In the genomic region with DNA sequence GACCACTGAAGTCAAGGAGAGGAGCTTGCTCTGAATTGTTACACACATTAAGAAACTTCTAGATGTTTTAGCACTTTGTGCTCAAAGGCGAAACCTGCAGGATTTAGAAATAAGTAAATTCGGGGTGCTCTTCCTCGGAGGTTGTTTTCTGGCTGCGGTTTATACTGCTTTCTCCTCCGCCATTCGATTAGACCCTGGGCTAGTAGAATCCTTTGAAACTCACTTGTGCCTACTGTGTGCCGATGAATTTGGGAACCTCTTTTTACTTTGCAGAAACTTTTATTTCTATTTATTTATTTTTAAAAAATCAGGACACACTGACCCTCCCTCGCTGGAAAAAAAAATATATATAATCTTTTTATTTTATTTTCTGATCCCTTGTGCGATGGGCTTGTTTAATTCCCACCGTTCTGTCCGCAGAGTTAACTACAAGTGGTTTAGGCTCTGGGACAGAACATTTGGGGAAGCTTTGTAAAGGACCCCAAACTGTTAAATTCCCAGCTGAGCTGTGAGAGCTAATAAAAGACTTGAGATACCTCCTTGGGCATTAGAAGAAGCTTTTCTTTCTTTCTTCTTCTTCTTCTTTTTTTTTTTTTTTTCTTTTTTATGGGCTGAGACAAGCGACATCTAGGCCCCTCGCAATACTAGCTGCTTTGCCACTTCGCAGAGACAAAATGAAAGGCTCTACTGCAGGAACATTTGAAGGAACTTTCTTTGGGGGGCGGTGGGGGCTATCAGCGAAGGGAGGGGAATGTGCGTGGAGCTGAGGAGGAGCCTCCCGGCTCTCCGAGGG, we compare ENCODE assay signal across 11 cellular contexts. TPM values are rescaled to one million over a fixed set of nuclear protein-coding genes. Genes with fewer than 3 reads are reported as not detected.
DNase-seq lines count a peak whose midpoint lies in the region; ATAC-seq and TF ChIP-seq lines count a peak whose summit lies in the region.
"Had no signal": no experiment of that assay in that cellular context is flagged by ENCODE, and none has a peak within 500 bp of the region (broad histone marks: within the 10 kb centered on the region; RNA-seq: fewer than 3 reads in every experiment).

No MANE protein-coding gene starts in this region.

- H3K27ac ChIP-seq in body of pancreas, result peak overlapping the region; percentile 89 to 98 (median 92)
- peak overlapping the region; percentile 93 for H3K27ac ChIP-seq in skeletal muscle tissue (ENCODE audit: low read depth, low read length)

- DNase-seq in H7 (no peak), body of pancreas (no peak), kidney epithelial cell (ENCODE audit: low read depth) (no peak), HK-2 (ENCODE audit: unreplicated experiment) (no peak), NCI-H748 treated with DMSO at 0.1 percent for 48 hours (lab: John Stamatoyannopoulos, UW) (no peak)
- DNase-seq in activated T-cell treated with anti-CD3 and anti-CD28 coated beads, Interleukin-2, amount 50 U/mL, for 48 hours, result no peak
- DNase-seq in activated CD4-positive, alpha-beta T cell treated with anti-CD3 and anti-CD28 coated beads, Interleukin-2, amount 50 U/mL, for 48 hours, result no peak
- DNase-seq: DMS153, NCI-H146, T-helper 2 cell had no signal

- H3K4me3 ChIP-seq in H7 (ENCODE audit: insufficient read depth, low read depth, low read length), result peak overlapping the region; percentile 12
- peak overlapping the region; percentile 65 to 73 for H3K4me3 ChIP-seq in body of pancreas
- H3K4me3 ChIP-seq in kidney epithelial cell (ENCODE audit: low read depth, low read length), result peak overlapping the region; percentile 58
- H3K4me3 ChIP-seq in skeletal muscle tissue (ENCODE audit: low read length in 3 of 3), result peak overlapping the region; percentile 63 to 96 (median 91)

- no peak for TF ChIP-seq CTCF in body of pancreas (IDR thresholded peaks at IDR 0.05)
- no peak for TF ChIP-seq CTCF in kidney epithelial cell (IDR thresholded peaks at IDR 0.05; ENCODE audit: insufficient read depth, low read length, poor library complexity, severe bottlenecking)

- 2 to 3% methylated on average over 17 to 19 of the region's 19 CpGs for WGBS in body of pancreas, 2 donors

- ATAC-seq in body of pancreas, result no peak

- H3K36me3 ChIP-seq in H7 (replicated peaks; ENCODE audit: control insufficient read depth, insufficient read depth, low read length), result no peaks in the 10 kb centered on the region
- H3K36me3 ChIP-seq in body of pancreas (replicated peaks in 1 of 2; ENCODE audit: insufficient read depth in 1 of 2, low read depth in 2 of 2), result no peaks in the 10 kb centered on the region
- no peaks in the 10 kb centered on the region for H3K36me3 ChIP-seq in kidney epithelial cell (ENCODE audit: control insufficient read depth, insufficient read depth, low read length)
- H3K36me3 ChIP-seq in skeletal muscle tissue (ENCODE audit: control insufficient read depth in 3 of 3, insufficient read depth in 3 of 3, low read length in 3 of 3), result peaks cover 0 to 9% (median 7%) of the 10 kb centered on the region in 3 donors

- TF ChIP-seq POLR2A in body of pancreas (IDR thresholded peaks at IDR 0.05), result no peak

- intact Hi-C loops in body of pancreas (cut with DNase I), result no loop called here

- H3K9ac ChIP-seq in skeletal muscle tissue (ENCODE audit: low read depth in 1 of 3, low read length in 3 of 3), result peak overlapping the region in 2 of 3 donors; percentile 80 to 88

- H3K9me3 ChIP-seq in body of pancreas (no peaks in the 10 kb centered on the region), skeletal muscle tissue (ENCODE audit: control insufficient read depth in 3 of 3, low read length in 3 of 3) (no peaks in the 10 kb centered on the region)

- H3K4me1 ChIP-seq in body of pancreas, result no peaks in the 10 kb centered on the region
- peaks cover 0 to 7% (median 2%) of the 10 kb centered on the region in 3 donors for H3K4me1 ChIP-seq in skeletal muscle tissue (ENCODE audit: control insufficient read depth in 3 of 3, insufficient read depth in 3 of 3, low read length in 3 of 3)

- H3K27me3 ChIP-seq in H7 (ENCODE audit: control insufficient read depth, insufficient read depth, low read length), result peaks cover 99% of the 10 kb centered on the region
- H3K27me3 ChIP-seq in body of pancreas, result no peaks in the 10 kb centered on the region
- H3K27me3 ChIP-seq in kidney epithelial cell (ENCODE audit: control insufficient read depth, insufficient read depth, low read length), result peaks cover 52% of the 10 kb centered on the region
- H3K27me3 ChIP-seq in skeletal muscle tissue (ENCODE audit: control insufficient read depth in 3 of 3, insufficient read depth in 3 of 3, low read length in 3 of 3), result no peaks in the 10 kb centered on the region

RNA-seq across cellular contexts. Expression of a gene that starts 3.8 kb away (rescaled TPM):
- total RNA-seq in H7 (2014; rRNA removed; shearing (Covaris generic)), result 0.15 and 0.28 TPM in 2 replicates
- total RNA-seq in body of pancreas (10 to 100 TPM; 82.1 to 84.6 TPM), kidney epithelial cell (3.6 and 8.2 TPM in 2 replicates), skeletal muscle tissue (13.6 TPM)

Comparison
In these comparisons a context has a peak if more than half of its experiments do, and no peak if none do; other contexts are left out.
1. H3K4me3 ChIP-seq: peak in every context shown above with its lines; median percentile 91 in skeletal muscle tissue; 69 in body of pancreas; 58 in kidney epithelial cell; 12 in H7.